ENCODE assay signal across 35 cellular contexts in the genomic region with DNA sequence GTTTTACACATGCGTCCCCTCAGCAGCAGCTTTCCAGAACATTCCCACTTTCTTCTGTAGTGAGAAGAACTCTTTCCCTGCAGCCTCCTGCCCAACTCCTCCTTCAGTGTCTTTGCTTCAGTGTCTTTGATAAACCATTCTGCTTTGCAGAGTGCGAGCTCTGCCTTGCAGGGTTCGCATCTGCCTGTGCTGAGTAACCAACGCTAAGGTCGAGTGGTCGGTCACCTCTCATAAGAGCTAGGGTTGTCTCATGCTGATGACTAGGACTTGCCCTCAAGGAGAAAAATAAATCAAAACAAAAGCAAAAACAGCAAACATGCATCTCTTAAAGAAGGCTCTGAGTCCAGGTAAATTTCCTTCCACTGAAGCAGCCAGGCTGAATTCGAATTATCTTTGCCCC.
"Had no signal": no experiment of that assay in that cellular context is flagged by ENCODE, and none has a peak within 500 bp of the region (broad histone marks: within the 10 kb centered on the region; RNA-seq: fewer than 3 reads in every experiment).

No MANE protein-coding gene starts in this region.

- H3K27ac Mint-ChIP-seq: activated B cell treated with CpG ODN at 0.5 μM for 24 hours; activated CD4-positive, alpha-beta memory T cell treated with anti-CD3 and anti-CD28 coated beads for 36 hours; activated CD4-positive, alpha-beta T cell treated with anti-CD3 and anti-CD28 coated beads, Interleukin-2, amount 10 ng/mL, durations not matched to agents 24 days and 14 days; activated CD8-positive, alpha-beta T cell treated with anti-CD3 and anti-CD28 coated beads for 36 hours; activated naive CD4-positive, alpha-beta T cell treated with anti-CD3 and anti-CD28 coated beads for 36 hours; activated naive CD4-positive, alpha-beta T cell treated with anti-CD3 and anti-CD28 coated beads, Interleukin-2, amount 50 U/mL, for 72 hours; activated naive CD8-positive, alpha-beta T cell treated with anti-CD3 and anti-CD28 coated beads for 36 hours; activated T-helper 2 cell treated with anti-CD3 and anti-CD28 coated beads, Interferon-gamma antibody, Interleukin-2, Interleukin-4, amounts not matched to agents 10 μg/mL and 5 μg/mL and 100 μg/mL, durations not matched to agents 14 hours and 24 hours and 36 hours; T-helper 1 cell treated with Interleukin-12 subunit alpha and Interleukin-12 subunit beta and Interleukin-4 antibody, amounts not matched to agents 30 μg/mL and 1 μg/mL, for 36 hours; T-helper 2 cell treated with Interferon-gamma antibody and Interleukin-4, amounts not matched to agents 5 μg/mL and 100 μg/mL, for 36 hours had no signal

- H3K27me3 ChIP-seq: adrenal gland, body of pancreas, brain microvascular endothelial cell, breast epithelium had no signal

- H3K4me1 Mint-ChIP-seq: activated B cell treated with CpG ODN at 0.5 μM for 24 hours; activated CD4-positive, alpha-beta T cell treated with anti-CD3 and anti-CD28 coated beads, Interleukin-2, amount 10 ng/mL, durations not matched to agents 24 days and 14 days; activated naive CD8-positive, alpha-beta T cell treated with anti-CD3 and anti-CD28 coated beads for 36 hours had no signal

- H3K4me3 Mint-ChIP-seq: activated B cell treated with CpG ODN at 0.5 μM for 24 hours; activated CD4-positive, alpha-beta memory T cell treated with anti-CD3 and anti-CD28 coated beads for 36 hours; activated CD4-positive, alpha-beta T cell treated with anti-CD3 and anti-CD28 coated beads, Interleukin-2, amount 10 ng/mL, durations not matched to agents 24 days and 14 days; activated CD8-positive, alpha-beta T cell treated with anti-CD3 and anti-CD28 coated beads for 36 hours; activated naive CD4-positive, alpha-beta T cell treated with anti-CD3 and anti-CD28 coated beads for 36 hours; activated naive CD8-positive, alpha-beta T cell treated with anti-CD3 and anti-CD28 coated beads for 36 hours; T-helper 1 cell treated with Interleukin-12 subunit alpha and Interleukin-12 subunit beta and Interleukin-4 antibody, amounts not matched to agents 30 μg/mL and 1 μg/mL, for 36 hours; T-helper 2 cell treated with Interferon-gamma antibody and Interleukin-4, amounts not matched to agents 5 μg/mL and 100 μg/mL, for 36 hours had no signal

- H3K36me3 ChIP-seq: adrenal gland, brain microvascular endothelial cell, breast epithelium had no signal

- H3K9me3 ChIP-seq: body of pancreas had no signal

- FAIRE-seq: astrocyte, TTC549 had no signal

- DNase-seq: activated B cell treated with CpG ODN at 0.5 μM for 24 hours; activated CD4-positive, alpha-beta memory T cell treated with anti-CD3 and anti-CD28 coated beads for 36 hours; activated CD4-positive, alpha-beta T cell treated with anti-CD3 and anti-CD28 coated beads for 4 hours; activated CD4-positive, alpha-beta T cell treated with anti-CD3 and anti-CD28 coated beads, Interleukin-2, amount 10 ng/mL, durations not matched to agents 24 days and 14 days; activated CD4-positive, alpha-beta T cell treated with anti-CD3 and anti-CD28 coated beads, Interleukin-2, amount 50 U/mL, for 1 hour; activated CD4-positive, alpha-beta T cell treated with anti-CD3 and anti-CD28 coated beads, Interleukin-2, amount 50 U/mL, for 4 hours; activated CD4-positive, CD25-positive, alpha-beta regulatory T cell treated with anti-CD3 and anti-CD28 coated beads, Interleukin-2, amount 50 U/mL, for 72 hours; activated CD8-positive, alpha-beta memory T cell treated with anti-CD3 and anti-CD28 coated beads, Interleukin-2, amount 50 U/mL, for 4 hours; activated CD8-positive, alpha-beta T cell treated with anti-CD3 and anti-CD28 coated beads for 36 hours; activated effector memory CD4-positive, alpha-beta T cell treated with anti-CD3 and anti-CD28 coated beads, Interleukin-2, amount 50 U/mL, for 16 hours; activated gamma-delta T cell treated with Interleukin-2 at 50 U/mL for 16 hours; activated naive CD4-positive, alpha-beta T cell; activated naive CD4-positive, alpha-beta T cell treated with anti-CD3 and anti-CD28 coated beads for 36 hours; activated naive CD4-positive, alpha-beta T cell treated with anti-CD3 and anti-CD28 coated beads, Interleukin-2, amount 50 U/mL, for 16 hours; activated naive CD8-positive, alpha-beta T cell treated with anti-CD3 and anti-CD28 coated beads for 36 hours; activated T-cell treated with anti-CD3 and anti-CD28 coated beads for 4 hours; activated T-cell treated with anti-CD3 and anti-CD28 coated beads, Interleukin-2, amount 50 U/mL, for 1 hour; activated T-cell treated with anti-CD3 and anti-CD28 coated beads, Interleukin-2, amount 50 U/mL, for 48 hours; adrenal gland; amniotic stem cell; aorta; body of pancreas; brain microvascular endothelial cell; central memory CD4-positive, alpha-beta T cell; T-helper 1 cell; T-helper 2 cell; T-helper 9 cell had no signal

- ATAC-seq: activated CD8-positive, alpha-beta T cell treated with anti-CD3 and anti-CD28 coated beads for 36 hours; activated naive CD4-positive, alpha-beta T cell treated with anti-CD3 and anti-CD28 coated beads, Interleukin-2, amount 50 U/mL, for 72 hours; body of pancreas had no signal

- H3K27ac ChIP-seq: adrenal gland, body of pancreas, brain microvascular endothelial cell, breast epithelium, VCaP had no signal

- H3K36me3 Mint-ChIP-seq: activated naive CD8-positive, alpha-beta T cell treated with anti-CD3 and anti-CD28 coated beads for 36 hours had no signal

- H3K4me1 ChIP-seq: adrenal gland, body of pancreas, breast epithelium had no signal

- H3K4me3 ChIP-seq: adrenal gland, body of pancreas, breast epithelium had no signal
